Comparison of ENCODE assay signal across 8 cellular contexts in genomic region chr2:207746131-207746530, GRCh38. TPM values are rescaled to one million over a fixed set of nuclear protein-coding genes. Genes with fewer than 3 reads are reported as not detected.
DNase-seq lines count a peak whose midpoint lies in the region; ATAC-seq and TF ChIP-seq lines count a peak whose summit lies in the region.

No MANE protein-coding gene starts in this region.

- no peak overlapping the region for H3K27ac ChIP-seq in neuronal stem cell (replicated peaks; ENCODE audit: low read length)

- H3K23ac ChIP-seq in neuronal stem cell (ENCODE audit: low read depth, low read length, poor library complexity): no peak overlapping the region

- no peaks in the 10 kb centered on the region for H3K9me3 ChIP-seq in neuronal stem cell (replicated peaks in 1 of 2; ENCODE audit: control insufficient read depth in 2 of 2, insufficient read depth in 1 of 2, low read depth in 1 of 2, low read length in 2 of 2)

- no peak overlapping the region for H2BK12ac ChIP-seq in neuronal stem cell (ENCODE audit: low read length)

- H3K9ac ChIP-seq in neuronal stem cell (ENCODE audit: low read depth, low read length, poor library complexity): no peak overlapping the region

- no CpG with 5 or more reads among the region's 1 CpG for WGBS in neuronal stem cell (ENCODE audit: extremely low coverage in 2 of 2, insufficient read length in 2 of 2, insufficient replicate concordance in 1 of 2), 2 donors

- no peak overlapping the region for H3K4ac ChIP-seq in neuronal stem cell (ENCODE audit: low read length)

- peak; percentile 78 for DNase-seq in DMS 273 (lab: John Stamatoyannopoulos, UW; ENCODE audit: unreplicated experiment)
- DNase-seq in NCI-H2196 (lab: John Stamatoyannopoulos, UW; ENCODE audit: unreplicated experiment): peak; percentile 75
- peak; percentile 51 for DNase-seq in activated CD4-positive, alpha-beta T cell treated with anti-CD3 and anti-CD28 coated beads for 48 hours
- DNase-seq in fibroblast of pulmonary artery (ENCODE audit: low read depth): peak; percentile 85
- DNase-seq in neuronal stem cell (ENCODE audit: low spot score): peak; percentile 66

- H2AFZ ChIP-seq in neuronal stem cell (ENCODE audit: low read length): no peak overlapping the region

- H3K14ac ChIP-seq in neuronal stem cell (ENCODE audit: low read length): no peak overlapping the region

- no peak overlapping the region for H4K91ac ChIP-seq in neuronal stem cell (ENCODE audit: low read depth, low read length, poor library complexity)

- ATAC-seq in GM19043 (IDR thresholded peaks at IDR 0.05; ENCODE audit: low read depth, unreplicated experiment) (peak; percentile 90), HG03139 (IDR thresholded peaks at IDR 0.05; ENCODE audit: unreplicated experiment) (peak; percentile 65), HG02840 (IDR thresholded peaks at IDR 0.05; ENCODE audit: low FRiP score, unreplicated experiment) (no peak)

- H3K4me1 ChIP-seq in neuronal stem cell (ENCODE audit: control insufficient read depth in 2 of 2, insufficient read depth in 1 of 2, low read depth in 1 of 2, low read length in 2 of 2): peaks cover 6 to 13% of the 10 kb centered on the region in 2 donors

- TF ChIP-seq CTCF in fibroblast of pulmonary artery (IDR thresholded peaks at IDR 0.05; ENCODE audit: low read length, missing control alignments): peak; percentile 100

- H2BK15ac ChIP-seq in neuronal stem cell (ENCODE audit: low read length): no peak overlapping the region

- H2BK120ac ChIP-seq in neuronal stem cell (ENCODE audit: low read depth, low read length): no peak overlapping the region

- peaks cover 10 to 38% of the 10 kb centered on the region in 2 donors for H3K36me3 ChIP-seq in neuronal stem cell (replicated peaks in 1 of 2; ENCODE audit: control insufficient read depth in 2 of 2, insufficient read depth in 2 of 2, low read length in 2 of 2)

- no peak overlapping the region for H3K4me2 ChIP-seq in neuronal stem cell (ENCODE audit: insufficient read depth, low read length, poor library complexity, severe bottlenecking)

- no peak overlapping the region for H3K18ac ChIP-seq in neuronal stem cell (ENCODE audit: low read length)

- no peak overlapping the region for H4K8ac ChIP-seq in neuronal stem cell (ENCODE audit: low read depth, low read length)

- no peaks in the 10 kb centered on the region for H3K27me3 ChIP-seq in neuronal stem cell (ENCODE audit: control insufficient read depth in 3 of 3, insufficient read depth in 3 of 3, low read depth in 1 of 3, low read length in 3 of 3)

- H2AK5ac ChIP-seq in neuronal stem cell (ENCODE audit: low read depth, low read length): no peak overlapping the region

- H3K4me3 ChIP-seq in fibroblast of pulmonary artery (replicated peaks; ENCODE audit: low read depth, low read length) (no peak overlapping the region), neuronal stem cell (ENCODE audit: low read length in 2 of 2) (no peak overlapping the region)

- H2BK5ac ChIP-seq in neuronal stem cell (ENCODE audit: low read length): no peak overlapping the region

- no peaks in the 10 kb centered on the region for H3K79me1 ChIP-seq in neuronal stem cell (ENCODE audit: low read depth, low read length)

RNA-seq across cellular contexts. Expression of gene FZD5, which starts 23.6 kb away (rescaled TPM):
- 267 TPM for polyA plus RNA-seq in neuronal stem cell (2013, experiment 1 of 2)
- polyA plus RNA-seq in neuronal stem cell (2013, experiment 2 of 2): 274 TPM

RNA-seq across cellular contexts. Expression of gene CCNYL1, which starts 34.7 kb away (rescaled TPM):
- polyA plus RNA-seq in neuronal stem cell (2013, experiment 1 of 2): 24.1 TPM
- 23.5 TPM for polyA plus RNA-seq in neuronal stem cell (2013, experiment 2 of 2)
